Comparison of ENCODE assay signal across 8 cellular contexts in the genomic region with DNA sequence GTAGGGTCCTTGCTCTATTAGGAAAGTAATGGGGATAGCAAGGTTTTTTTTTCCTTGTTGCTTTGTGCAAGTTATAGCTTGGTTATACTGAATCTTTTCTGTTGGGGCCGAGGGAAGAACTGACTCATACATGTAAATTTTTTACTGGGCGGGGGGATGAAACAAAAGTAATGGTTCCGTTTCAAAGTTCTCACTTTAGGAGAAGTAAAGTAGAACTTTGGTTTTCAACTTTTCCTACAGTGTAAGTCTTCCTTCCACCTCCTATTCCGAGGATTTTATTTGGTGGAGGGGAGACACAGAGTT. TPM values are rescaled to one million over a fixed set of nuclear protein-coding genes. Genes with fewer than 3 reads are reported as not detected.
DNase-seq lines count a peak whose midpoint lies in the region; ATAC-seq lines count a peak whose summit lies in the region.

No MANE protein-coding gene starts in this region.

- H3K4me1 ChIP-seq in mononuclear cell (ENCODE audit: insufficient read depth, low read length) = peaks cover 40% of the 10 kb centered on the region
- no peaks in the 10 kb centered on the region for H3K4me1 ChIP-seq in thymus (ENCODE audit: control insufficient read depth, insufficient read depth, low read length)

- H3K4me3 ChIP-seq in mononuclear cell (ENCODE audit: low read length) = peak overlapping the region; percentile 74
- peak overlapping the region; percentile 83 for H3K4me3 ChIP-seq in thymus (ENCODE audit: low read length)

- peak; percentile 20 to 66 for DNase-seq in AML-193 (lab: John Stamatoyannopoulos, UW)
- peak; percentile 72 for DNase-seq in RKO (ENCODE audit: low spot score)
- DNase-seq in central memory CD4-positive, alpha-beta T cell = peak; percentile 13
- DNase-seq in cerebellar nuclear complex (lab: John Stamatoyannopoulos, UW) = no peak
- no peak for DNase-seq in retina

- WGBS in thymus = 2% methylated on average over 4 of the region's 4 CpGs

- peak; percentile 34 for ATAC-seq in GM21447 (IDR thresholded peaks at IDR 0.05; ENCODE audit: unreplicated experiment)

- no peaks in the 10 kb centered on the region for H3K9me3 ChIP-seq in mononuclear cell (ENCODE audit: low read depth, low read length)
- no peaks in the 10 kb centered on the region for H3K9me3 ChIP-seq in thymus (ENCODE audit: control insufficient read depth)

- peak overlapping the region; percentile 90 for H3K27ac ChIP-seq in thymus (ENCODE audit: low read depth)

- H3K27me3 ChIP-seq in mononuclear cell (ENCODE audit: insufficient read depth, low read length) (no peaks in the 10 kb centered on the region), thymus (ENCODE audit: control insufficient read depth, insufficient read depth) (no peaks in the 10 kb centered on the region)

- no peaks in the 10 kb centered on the region for H3K36me3 ChIP-seq in thymus (ENCODE audit: control insufficient read depth, insufficient read depth)

RNA-seq across cellular contexts. Expression of a gene that starts 1.1 kb away (rescaled TPM):
- 87.1 TPM for total RNA-seq in mononuclear cell
- polyA plus RNA-seq in thymus = 76.0 TPM

Comparison
In these comparisons a context has a peak if more than half of its experiments do, and no peak if none do; other contexts are left out.
1. DNase-seq: peak in AML-193 (2 of 2), RKO (single experiment) and central memory CD4-positive, alpha-beta T cell (single experiment); none in cerebellar nuclear complex (0 of 2) and retina (single experiment).